41 cellular contexts compared by ENCODE assay signal in the genomic region with DNA sequence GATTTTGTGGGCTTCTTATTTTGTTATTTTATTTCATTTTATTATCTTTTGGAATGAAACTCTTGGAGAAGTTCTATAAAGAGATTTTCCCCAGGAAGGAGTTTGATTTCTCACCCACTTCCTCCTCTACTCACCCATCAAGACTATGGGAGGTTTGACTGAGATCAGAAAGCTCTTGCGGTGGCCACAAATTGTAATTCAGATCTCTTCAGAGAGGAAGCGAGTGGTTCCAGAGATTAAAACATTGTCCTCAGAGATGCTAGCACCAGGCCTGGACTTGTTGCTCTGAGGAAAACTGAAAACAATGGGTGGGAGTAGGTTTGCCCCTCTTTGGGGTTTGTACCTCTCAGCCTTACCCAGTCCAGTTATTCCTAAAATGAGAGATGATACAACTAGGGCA. TPM values are rescaled to one million over a fixed set of nuclear protein-coding genes. Genes with fewer than 3 reads are reported as not detected.
"Had no signal": no experiment of that assay in that cellular context is flagged by ENCODE, and none has a peak within 500 bp of the region (broad histone marks: within the 10 kb centered on the region; RNA-seq: fewer than 3 reads in every experiment).

No MANE protein-coding gene starts in this region.

- H2AFZ ChIP-seq: hepatocyte had no signal

- FAIRE-seq: endometrium, endothelial cell of umbilical vein, TTC549 had no signal

- DNase-seq: activated CD4-positive, alpha-beta memory T cell treated with anti-CD3 and anti-CD28 coated beads, Interleukin-2, amount 10 ng/mL, durations not matched to agents 7 days and 5 days; activated CD4-positive, alpha-beta T cell treated with anti-CD3 and anti-CD28 coated beads for 1 hour; activated CD4-positive, alpha-beta T cell treated with anti-CD3 and anti-CD28 coated beads for 4 hours; activated CD4-positive, alpha-beta T cell treated with anti-CD3 and anti-CD28 coated beads, Interleukin-2, amount 10 ng/mL, durations not matched to agents 7 days and 5 days; activated CD4-positive, alpha-beta T cell treated with anti-CD3 and anti-CD28 coated beads, Interleukin-2, amount 50 U/mL, for 4 hours; activated CD8-positive, alpha-beta memory T cell treated with anti-CD3 and anti-CD28 coated beads, Interleukin-2, amount 50 U/mL, for 48 hours; activated effector memory CD4-positive, alpha-beta T cell treated with Interleukin-2 at 50 U/mL for 16 hours; activated gamma-delta T cell treated with Interleukin-2 at 50 U/mL for 16 hours; activated naive CD4-positive, alpha-beta T cell treated with anti-CD3 and anti-CD28 coated beads, Interleukin-2, amount 50 U/mL, for 16 hours; activated naive CD4-positive, alpha-beta T cell treated with Interleukin-2 at 50 U/mL for 16 hours; activated naive CD8-positive, alpha-beta T cell treated with anti-CD3 and anti-CD28 coated beads for 36 hours; activated naive CD8-positive, alpha-beta T cell treated with anti-CD3 and anti-CD28 coated beads, Interleukin-2, amount 50 U/mL, for 24 hours; activated T-cell treated with anti-CD3 and anti-CD28 coated beads for 4 hours; activated T-cell treated with anti-CD3 and anti-CD28 coated beads, Interleukin-2, amount 50 U/mL, for 4 hours; adrenal gland; amygdala; aorta; central memory CD4-positive, alpha-beta T cell; cerebellar nuclear complex; colonic mucosa; effector CD8-positive, alpha-beta T cell; esophagus squamous epithelium; foreskin melanocyte; heart right ventricle; T-helper 2 cell had no signal

- H3K27me3 ChIP-seq: adrenal gland, breast epithelium, cardiac muscle cell, colonic mucosa, esophagus squamous epithelium, gastroesophageal sphincter, heart right ventricle, hepatocyte had no signal

- H3K9me3 ChIP-seq: adrenal gland, breast epithelium, colonic mucosa, esophagus squamous epithelium, gastroesophageal sphincter, heart right ventricle had no signal

- H3K4me1 ChIP-seq: adrenal gland, breast epithelium, colonic mucosa, esophagus squamous epithelium, gastroesophageal sphincter, heart right ventricle had no signal

- ATAC-seq: activated naive CD8-positive, alpha-beta T cell treated with anti-CD3 and anti-CD28 coated beads, Interleukin-2, amount 50 U/mL, for 24 hours; activated T-cell treated with anti-CD3 and anti-CD28 coated beads, Interleukin-2, amount 50 U/mL, for 4 hours; activated T-helper 17 cell treated with anti-CD3 and anti-CD28 coated beads, Interleukin-2, amount 50 U/mL, for 72 hours; gastroesophageal sphincter; heart right ventricle; WTC11 had no signal

- H3K36me3 Mint-ChIP-seq: activated naive CD8-positive, alpha-beta T cell treated with anti-CD3 and anti-CD28 coated beads for 36 hours; brain; WTC11 had no signal

- H3K27ac ChIP-seq: adrenal gland, breast epithelium, cardiac muscle cell, colonic mucosa, epithelial cell of prostate, esophagus squamous epithelium, gastroesophageal sphincter, heart right ventricle, hepatocyte, VCaP had no signal

- H3K36me3 ChIP-seq: adrenal gland, breast epithelium, cardiac muscle cell, colonic mucosa, esophagus squamous epithelium, gastroesophageal sphincter, heart right ventricle had no signal

- H3K9me3 Mint-ChIP-seq: activated CD4-positive, alpha-beta memory T cell treated with anti-CD3 and anti-CD28 coated beads, Interleukin-2, amount 10 ng/mL, durations not matched to agents 7 days and 5 days; activated CD4-positive, alpha-beta T cell treated with anti-CD3 and anti-CD28 coated beads, Interleukin-2, amount 10 ng/mL, durations not matched to agents 7 days and 5 days; activated naive CD8-positive, alpha-beta T cell treated with anti-CD3 and anti-CD28 coated beads for 36 hours; activated naive CD8-positive, alpha-beta T cell treated with anti-CD3 and anti-CD28 coated beads, Interleukin-2, amount 50 U/mL, for 24 hours; activated T-cell treated with anti-CD3 and anti-CD28 coated beads, Interleukin-2, amount 50 U/mL, for 4 hours; activated T-helper 17 cell treated with anti-CD3 and anti-CD28 coated beads, Interleukin-2, amount 50 U/mL, for 72 hours had no signal

- H3K4me3 ChIP-seq: adrenal gland, breast epithelium, cardiac muscle cell, colonic mucosa, esophagus squamous epithelium, gastroesophageal sphincter, heart right ventricle, hepatocyte had no signal

- H3K27ac Mint-ChIP-seq: activated CD4-positive, alpha-beta memory T cell treated with anti-CD3 and anti-CD28 coated beads, Interleukin-2, amount 10 ng/mL, durations not matched to agents 7 days and 5 days; activated CD4-positive, alpha-beta T cell treated with anti-CD3 and anti-CD28 coated beads, Interleukin-2, amount 10 ng/mL, durations not matched to agents 7 days and 5 days; activated naive CD8-positive, alpha-beta T cell treated with anti-CD3 and anti-CD28 coated beads for 36 hours; activated naive CD8-positive, alpha-beta T cell treated with anti-CD3 and anti-CD28 coated beads, Interleukin-2, amount 50 U/mL, for 24 hours; activated T-helper 17 cell treated with anti-CD3 and anti-CD28 coated beads, Interleukin-2, amount 50 U/mL, for 72 hours; brain; WTC11 had no signal

- H3K79me2 ChIP-seq: hepatocyte had no signal

- H3K4me2 ChIP-seq: hepatocyte had no signal

RNA-seq across cellular contexts. Expression of a gene that starts 8.1 kb away (rescaled TPM):
- total RNA-seq: activated CD4-positive, alpha-beta memory T cell treated with anti-CD3 and anti-CD28 coated beads, Interleukin-2, amount 10 ng/mL, durations not matched to agents 7 days and 5 days; activated CD4-positive, alpha-beta T cell treated with anti-CD3 and anti-CD28 coated beads, Interleukin-2, amount 10 ng/mL, durations not matched to agents 7 days and 5 days; activated naive CD8-positive, alpha-beta T cell treated with anti-CD3 and anti-CD28 coated beads for 36 hours; activated T-helper 17 cell treated with anti-CD3 and anti-CD28 coated beads, Interleukin-2, amount 50 U/mL, for 72 hours; cardiac muscle cell; dermis microvascular lymphatic vessel endothelial cell; endothelial cell of umbilical vein; fibroblast of villous mesenchyme; gastroesophageal sphincter; glomerular endothelial cell had no signal
- polyA plus RNA-seq: endothelial cell of umbilical vein, fibroblast of lung had no signal
